ENCODE assay signal across 20 cellular contexts in genomic region chr14:51823706-51824105, GRCh38. TPM values are rescaled to one million over a fixed set of nuclear protein-coding genes. Genes with fewer than 3 reads are reported as not detected.
DNase-seq lines count a peak whose midpoint lies in the region; ATAC-seq, FAIRE-seq and TF ChIP-seq lines count a peak whose summit lies in the region.
"Had no signal": no experiment of that assay in that cellular context is flagged by ENCODE, and none has a peak within 500 bp of the region (broad histone marks: within the 10 kb centered on the region; RNA-seq: fewer than 3 reads in every experiment).

No MANE protein-coding gene starts in this region.

- CTCF ChIA-PET in HEK293 (lab: Yijun Ruan, JAX) = no interaction called here

- no peak for FAIRE-seq in bronchial epithelial cell (lab: Jason Lieb, UNC)
- FAIRE-seq: D721Med had no signal

- intact Hi-C loops in heart right ventricle (cut with DNase I) (no loop called here), prostate gland (cut with DNase I) (no loop called here)

- peak; percentile 19 for DNase-seq in NCI-H69 (lab: John Stamatoyannopoulos, UW)
- DNase-seq in bronchial epithelial cell (ENCODE audit: low read depth) = peak; percentile 56
- DNase-seq in immature natural killer cell = no peak
- DNase-seq in G401 (ENCODE audit: low spot score) = no peak
- no peak for DNase-seq in heart right ventricle
- no peak for DNase-seq in prostate gland (ENCODE audit: low spot score)
- DNase-seq: BE2C; CD4-positive, alpha-beta memory T cell; DND-41; KBM-7; MM.1S; NCI-H1105; NCI-H1694 treated with DMSO at 0.1 percent for 48 hours; Peyer's patch; SIG-M5 had no signal

- no peak for TF ChIP-seq POLR2A in prostate gland (IDR thresholded peaks at IDR 0.05)

- H3K4me3 Mint-ChIP-seq in immature natural killer cell = peak overlapping the region in 3 of 5 donors; percentile 4 to 36 (median 14)
- H3K4me3 Mint-ChIP-seq: CD4-positive, alpha-beta memory T cell had no signal

- H3K27ac ChIP-seq in HEK293 (ENCODE audit: extremely low read depth, low read depth, low read length) (no peak overlapping the region), heart right ventricle (no peak overlapping the region), prostate gland (no peak overlapping the region)
- H3K27ac ChIP-seq: HL-60, Peyer's patch had no signal

- H3K36me3 ChIP-seq in HEK293 (ENCODE audit: control insufficient read depth in 2 of 2, insufficient read depth in 1 of 2, low read length in 2 of 2) (no peaks in the 10 kb centered on the region), bronchial epithelial cell (ENCODE audit: control insufficient read depth, insufficient read depth, low read length) (no peaks in the 10 kb centered on the region), heart right ventricle (no peaks in the 10 kb centered on the region), prostate gland (no peaks in the 10 kb centered on the region)
- H3K36me3 ChIP-seq: BE2C, Peyer's patch had no signal

- 82 to 84% methylated on average over 6 of the region's 6 CpGs for WGBS in heart right ventricle, 2 donors
- 44% methylated on average over 6 of the region's 6 CpGs for WGBS in prostate gland

- peak overlapping the region in 2 of 6 donors; percentile 37 to 41 for H3K27ac Mint-ChIP-seq in immature natural killer cell

- no peaks in the 10 kb centered on the region for H3K4me1 ChIP-seq in HEK293 (ENCODE audit: control insufficient read depth, insufficient read depth, low read length)
- peaks cover 0 to 8% (median 0%) of the 10 kb centered on the region in 9 donors for H3K4me1 ChIP-seq in heart right ventricle
- H3K4me1 ChIP-seq in prostate gland (replicated peaks) = no peaks in the 10 kb centered on the region
- H3K4me1 ChIP-seq: Peyer's patch had no signal

- H3K4me3 ChIP-seq in HEK293 (ENCODE audit: low read depth, low read length) = no peak overlapping the region
- H3K4me3 ChIP-seq in bronchial epithelial cell (ENCODE audit: low read depth, low read length) = no peak overlapping the region
- no peak overlapping the region for H3K4me3 ChIP-seq in heart right ventricle
- no peak overlapping the region for H3K4me3 ChIP-seq in prostate gland
- H3K4me3 ChIP-seq: Peyer's patch had no signal

- ATAC-seq in heart right ventricle = no peak
- ATAC-seq in GM18873 (IDR thresholded peaks at IDR 0.05; ENCODE audit: low FRiP score, unreplicated experiment) = no peak
- ATAC-seq: HCT116 had no signal

- peaks cover 0 to 3% (median 0%) of the 10 kb centered on the region in 3 donors for H3K27me3 Mint-ChIP-seq in immature natural killer cell (ENCODE audit: low read depth in 3 of 3)

- peaks cover 2% of the 10 kb centered on the region for H3K27me3 ChIP-seq in bronchial epithelial cell (ENCODE audit: control insufficient read depth, insufficient read depth, low read length)
- H3K27me3 ChIP-seq in heart right ventricle = peaks cover 0 to 11% (median 0%) of the 10 kb centered on the region in 7 donors
- H3K27me3 ChIP-seq in prostate gland (replicated peaks; ENCODE audit: insufficient read depth) = no peaks in the 10 kb centered on the region
- H3K27me3 ChIP-seq: BE2C, Peyer's patch had no signal

- in situ Hi-C loops in G401 (cut with HindIII; ENCODE audit: low sequenced_read_pairs) = no loop called here

- no peak for TF ChIP-seq CTCF in HEK293 (tag by site-specific recombination; IDR thresholded peaks at IDR 0.05)
- TF ChIP-seq CTCF in bronchial epithelial cell (IDR thresholded peaks at IDR 0.05; ENCODE audit: insufficient read depth, low read length, severe bottlenecking) = no peak
- TF ChIP-seq CTCF in heart right ventricle (IDR thresholded peaks at IDR 0.05) = no peak
- no peak for TF ChIP-seq CTCF in prostate gland (IDR thresholded peaks at IDR 0.05)

- no peaks in the 10 kb centered on the region for H3K9me3 ChIP-seq in HEK293 (ENCODE audit: control insufficient read depth, insufficient read depth, low read depth, low read length)
- H3K9me3 ChIP-seq in heart right ventricle = no peaks in the 10 kb centered on the region
- no peaks in the 10 kb centered on the region for H3K9me3 ChIP-seq in prostate gland
- H3K9me3 ChIP-seq: BE2C, Peyer's patch had no signal

- H3K9me3 Mint-ChIP-seq in immature natural killer cell = no peaks in the 10 kb centered on the region
- H3K9me3 Mint-ChIP-seq: CD4-positive, alpha-beta memory T cell had no signal

- no peaks in the 10 kb centered on the region for H3K36me3 Mint-ChIP-seq in immature natural killer cell
- H3K36me3 Mint-ChIP-seq: CD4-positive, alpha-beta memory T cell had no signal

- POLR2A ChIA-PET in HEK293 (lab: Yijun Ruan, JAX) = no interaction called here

- peaks cover 27% of the 10 kb centered on the region in 2 donors for H3K4me1 Mint-ChIP-seq in immature natural killer cell

TF ChIP-seq in HEK293, 187 proteins besides CTCF, POLR2A, EP300 and RAD21:
- TF ChIP-seq AEBP2 (tag by site-specific recombination; IDR thresholded peaks at IDR 0.05; ENCODE audit: borderline replicate concordance) = no peak
- 0 out of 2 replicates have a peak, but pooled peaks have one; percentile 7 for TF ChIP-seq ZNF140 (tag by site-specific recombination; IDR thresholded peaks at IDR 0.05)

RNA-seq across cellular contexts. Expression of gene GNG2, which starts 36.7 kb away (rescaled TPM):
- total RNA-seq in bronchial epithelial cell = not detected in 2 replicates
- 100 to 1,000 TPM; 391 to 466 (median 462) TPM for polyA plus RNA-seq in immature natural killer cell
- not detected in 2 replicates for total RNA-seq in G401 (2014; rRNA removed; shearing (Covaris generic))
- total RNA-seq in heart right ventricle = 10 to 100 TPM in 2 of 10 donors, 1 to 10 TPM in 8; 3.6 to 20.6 (median 8.0) TPM
- polyA plus RNA-seq in heart right ventricle = 1 to 10 TPM; 3.6 to 5.6 TPM
- 100 to 1,000 TPM in 1 of 2 donors, 1 to 10 TPM in 1; 2.7 to 120 TPM for total RNA-seq in prostate gland

Comparison
In these comparisons a context has a peak if more than half of its experiments do, and no peak if none do; other contexts are left out.
1. DNase-seq: peak in NCI-H69 (single experiment) and bronchial epithelial cell (single experiment); none in immature natural killer cell (0 of 3), G401 (single experiment), heart right ventricle (0 of 2) and prostate gland (single experiment).